In genomic region chr2:70552501-70553333, GRCh38 we compare ENCODE assay signal across 8 cellular contexts. TPM values are rescaled to one million over a fixed set of nuclear protein-coding genes. Genes with fewer than 3 reads are reported as not detected.
A peak's percentile ranks its signal among the peaks of the same experiment; 100 is the strongest.
DNase-seq lines count a peak whose midpoint lies in the region; ATAC-seq, FAIRE-seq and TF ChIP-seq lines count a peak whose summit lies in the region.

No MANE protein-coding gene starts in this region.

- 1% methylated on average over 21 to 45 of the region's 45 CpGs for WGBS in body of pancreas, 2 donors
- WGBS in mesodermal cell (ENCODE audit: insufficient coverage in 2 of 2), 2 experiments = 1% methylated on average over 28 of the region's 45 CpGs
- 1% methylated on average over 45 of the region's 45 CpGs for WGBS in urinary bladder

- no peaks in the 10 kb centered on the region for H3K27me3 ChIP-seq in body of pancreas

- H3K4me3 ChIP-seq in body of pancreas = peak overlapping the region; percentile 24 to 42
- peak overlapping the region; percentile 51 for H3K4me3 ChIP-seq in mesodermal cell (ENCODE audit: extremely low read depth, insufficient read depth, low read length, poor library complexity, severe bottlenecking)
- peak overlapping the region; percentile 63 for H3K4me3 ChIP-seq in urinary bladder (ENCODE audit: low read depth, low read length)

- H3K4me1 ChIP-seq in body of pancreas (peaks cover 40% of the 10 kb centered on the region), mesodermal cell (ENCODE audit: control insufficient read depth, insufficient read depth, low read length, poor library complexity, severe bottlenecking) (peaks cover 6% of the 10 kb centered on the region), urinary bladder (ENCODE audit: insufficient read depth) (peaks cover 2% of the 10 kb centered on the region)

- TF ChIP-seq POLR2A in GM12891 (IDR thresholded peaks at IDR 0.05; ENCODE audit: low read depth, low read length) (no peak), body of pancreas (IDR thresholded peaks at IDR 0.05) (no peak)

- FAIRE-seq in GM12891 (lab: Jason Lieb, UNC) = peak; percentile 60

- H3K36me3 ChIP-seq in body of pancreas (replicated peaks in 1 of 2; ENCODE audit: insufficient read depth in 1 of 2, low read depth in 2 of 2) (no peaks in the 10 kb centered on the region), mesodermal cell (ENCODE audit: control insufficient read depth, insufficient read depth, low read length) (no peaks in the 10 kb centered on the region), urinary bladder (ENCODE audit: insufficient read depth) (no peaks in the 10 kb centered on the region)

- intact Hi-C loops in body of pancreas (cut with DNase I) = no loop called here

- H3K27ac ChIP-seq in body of pancreas (peak overlapping the region; percentile 88 to 96 (median 94)), mesodermal cell (ENCODE audit: low read depth, low read length, severe bottlenecking) (no peak overlapping the region), urinary bladder (ENCODE audit: low read depth) (peak overlapping the region; percentile 51)

- no peaks in the 10 kb centered on the region for H3K9me3 ChIP-seq in body of pancreas
- H3K9me3 ChIP-seq in mesodermal cell (ENCODE audit: control insufficient read depth, low read length) = no peaks in the 10 kb centered on the region

- no peak for TF ChIP-seq CTCF in body of pancreas (IDR thresholded peaks at IDR 0.05)

- DNase-seq in GM12891 (ENCODE audit: insufficient read length, low spot score) (no peak), NCI-H345 treated with DMSO at 0.1 percent for 48 hours (lab: John Stamatoyannopoulos, UW; ENCODE audit: unreplicated experiment) (peak; percentile 27), body of pancreas (peak in 3 of 4 donors; percentile 7 to 24 (median 19))
- no peak for DNase-seq in effector CD4-positive, alpha-beta T cell

- ATAC-seq in body of pancreas (no peak), GM18858 (IDR thresholded peaks at IDR 0.05; ENCODE audit: unreplicated experiment) (no peak), HG02970 (IDR thresholded peaks at IDR 0.05; ENCODE audit: low FRiP score, unreplicated experiment) (no peak)

TF ChIP-seq in GM12891, 5 proteins besides CTCF, POLR2A, EP300 and RAD21:
- TF ChIP-seq SPI1 (IDR thresholded peaks at IDR 0.05; ENCODE audit: low read depth, low read length) (no peak), POLR2AphosphoS5 (IDR thresholded peaks at IDR 0.05; ENCODE audit: low read depth, low read length) (no peak), POU2F2 (IDR thresholded peaks at IDR 0.05; ENCODE audit: low read depth, low read length) (no peak), TAF1 (IDR thresholded peaks at IDR 0.05; ENCODE audit: low read depth, low read length) (no peak), PAX5 (IDR thresholded peaks at IDR 0.05; ENCODE audit: insufficient read depth, low read length, severe bottlenecking) (no peak)

RNA-seq across cellular contexts. Expression of gene TGFA, which starts 0.9 kb away (rescaled TPM):
- not detected for polyA plus RNA-seq in GM12891 (2012; ENCODE audit: low read depth, missing spikeins)
- total RNA-seq in body of pancreas = 10 to 100 TPM; 13.5 to 18.5 TPM
- 0.88 TPM for polyA plus RNA-seq in mesodermal cell (2013, experiment 1 of 2)
- polyA plus RNA-seq in mesodermal cell (2013, experiment 2 of 2) = 0.66 TPM
- 4.1 TPM for total RNA-seq in urinary bladder
- polyA plus RNA-seq in urinary bladder = 2.1 TPM

Comparison
In these comparisons a context has a peak if more than half of its experiments do, and no peak if none do; other contexts are left out.
1. DNase-seq: peak in NCI-H345 treated with DMSO at 0.1 percent for 48 hours (single experiment) and body of pancreas (3 of 4); none in GM12891 (single experiment) and effector CD4-positive, alpha-beta T cell (single experiment).
2. Peak in every context shown above with its lines, with median percentiles within 50 percentile points of each other: H3K4me3 ChIP-seq.